Comparison of ENCODE assay signal across 26 cellular contexts in genomic region chr15:78431955-78432354, GRCh38.
"Had no signal": no experiment of that assay in that cellular context is flagged by ENCODE, and none has a peak within 500 bp of the region (broad histone marks: within the 10 kb centered on the region; RNA-seq: fewer than 3 reads in every experiment).

No MANE protein-coding gene starts in this region.

- H3K4me3 ChIP-seq: coronary artery, esophagus muscularis mucosa, gastroesophageal sphincter, heart left ventricle, hepatocyte, left ventricle myocardium inferior, lower lobe of right lung, ovary, psoas muscle, skin epidermis, spleen, stomach, thyroid gland, vagina had no signal

- H3K27ac Mint-ChIP-seq: memory B cell; natural killer cell; stimulated activated memory B cell treated with anti-CD40 and anti-IgM and Interleukin-4, amounts not matched to agents 10 μg/mL and 1 μg/mL and 100 μg/mL, for 72 hours had no signal

- DNase-seq: dermis blood vessel endothelial cell; effector memory CD4-positive, alpha-beta T cell; foreskin keratinocyte; heart left ventricle; kidney; left ventricle myocardium inferior; lower lobe of right lung; natural killer cell; occipital lobe; ovary; posterior cingulate gyrus; psoas muscle; right cardiac atrium; spleen; stimulated activated CD4-positive, alpha-beta T cell treated with anti-CD3 and anti-CD28 coated beads, Interleukin-4, amount 100 ng/mL, for 4 hours; stomach; thyroid gland; trophoblast cell had no signal

- ATAC-seq: foreskin keratinocyte; gastroesophageal sphincter; heart left ventricle; lower lobe of right lung; natural killer cell; psoas muscle; right cardiac atrium; stimulated activated memory B cell treated with anti-CD40 and anti-IgM and Interleukin-4, amounts not matched to agents 10 μg/mL and 1 μg/mL and 100 μg/mL, for 72 hours had no signal

- H3K27me3 ChIP-seq: hepatocyte, ovary, thyroid gland, vagina had no signal

- H3K4me1 ChIP-seq: foreskin keratinocyte had no signal

- H2AFZ ChIP-seq: hepatocyte had no signal

- H3K9me3 ChIP-seq: esophagus muscularis mucosa, gastroesophageal sphincter, heart left ventricle, left ventricle myocardium inferior, lower lobe of right lung, ovary, psoas muscle, spleen, stomach, thyroid gland, vagina had no signal

- H3K36me3 Mint-ChIP-seq: natural killer cell; stimulated activated memory B cell treated with anti-CD40 and anti-IgM and Interleukin-4, amounts not matched to agents 10 μg/mL and 1 μg/mL and 100 μg/mL, for 72 hours had no signal

- H3K4me2 ChIP-seq: hepatocyte had no signal

- H3K4me3 Mint-ChIP-seq: memory B cell; natural killer cell; stimulated activated memory B cell treated with anti-CD40 and anti-IgM and Interleukin-4, amounts not matched to agents 10 μg/mL and 1 μg/mL and 100 μg/mL, for 72 hours had no signal

- H3K9me3 Mint-ChIP-seq: natural killer cell had no signal

- H3K79me2 ChIP-seq: hepatocyte had no signal

- H3K36me3 ChIP-seq: esophagus muscularis mucosa, gastroesophageal sphincter, heart left ventricle, left ventricle myocardium inferior, lower lobe of right lung, ovary, spleen, stomach, thyroid gland, vagina had no signal

- H3K27ac ChIP-seq: coronary artery, esophagus muscularis mucosa, foreskin keratinocyte, gastroesophageal sphincter, heart left ventricle, hepatocyte, left ventricle myocardium inferior, lower lobe of right lung, ovary, psoas muscle, skin epidermis, spleen, stomach, thyroid gland, vagina had no signal
